Comparison of ENCODE assay signal across 1 cellular context in the genomic region with DNA sequence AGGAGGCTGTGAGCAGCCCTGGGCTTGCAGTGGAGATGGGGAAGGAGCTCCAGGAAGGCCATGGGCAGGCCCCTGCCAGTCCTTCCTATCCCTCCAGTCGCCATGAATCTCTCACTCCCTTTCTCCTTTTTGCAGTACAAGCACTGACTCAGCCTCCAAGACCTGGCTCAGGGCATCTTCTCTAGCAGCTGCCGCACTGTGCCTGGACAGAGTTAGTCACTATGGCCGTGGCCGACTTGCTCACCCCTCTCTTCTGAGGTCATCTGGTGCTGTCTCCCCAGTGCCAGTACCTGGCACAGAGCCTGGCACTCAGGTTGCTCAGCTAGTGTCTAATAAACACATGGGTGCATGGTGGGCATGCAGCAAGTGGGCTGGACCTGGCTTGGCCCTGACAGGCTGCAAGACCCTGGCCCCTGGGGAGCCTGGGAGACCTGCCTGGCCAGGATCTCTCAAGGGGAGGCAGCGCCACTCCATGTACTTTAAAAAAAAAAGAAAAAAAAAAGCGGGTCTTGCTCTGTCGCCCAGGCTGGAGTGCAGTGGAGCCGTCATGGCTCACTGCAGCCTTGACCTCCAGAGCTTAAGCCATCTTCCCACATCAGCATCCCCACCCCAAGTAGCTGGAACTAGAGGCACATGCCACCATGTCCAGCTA.
TF ChIP-seq lines count a peak whose summit lies in the region.

No MANE protein-coding gene starts in this region.

TF ChIP-seq in GM12878, 131 proteins besides CTCF, POLR2A, EP300 and RAD21:
- no peak for TF ChIP-seq YBX1 (IDR thresholded peaks at IDR 0.05)
- no peak for TF ChIP-seq TBL1XR1 (IDR thresholded peaks at IDR 0.05; ENCODE audit: low read depth, low read length)
- TF ChIP-seq RFX5 (IDR thresholded peaks at IDR 0.05; ENCODE audit: low read depth, low read length): no peak
TF ChIP-seq in GM12878: peak in this region for 0.
